ENCODE assay signal across 21 cellular contexts in genomic region chr13:40688781-40689180, GRCh38.
"Had no signal": no experiment of that assay in that cellular context is flagged by ENCODE, and none has a peak within 500 bp of the region (broad histone marks: within the 10 kb centered on the region; RNA-seq: fewer than 3 reads in every experiment).

No MANE protein-coding gene starts in this region.

- H3K9me3 Mint-ChIP-seq: mesothelial cell of epicardium, naive B cell had no signal

- H3K27ac ChIP-seq: coronary artery, dorsolateral prefrontal cortex, esophagus squamous epithelium, gastrocnemius medialis, heart right ventricle, left lung, lower lobe of right lung had no signal

- H3K27me3 ChIP-seq: dorsolateral prefrontal cortex, esophagus squamous epithelium, gastrocnemius medialis, heart right ventricle, left lung had no signal

- H3K4me3 ChIP-seq: coronary artery, dorsolateral prefrontal cortex, esophagus squamous epithelium, gastrocnemius medialis, heart right ventricle, left lung, lower lobe of right lung, mucosa of descending colon had no signal

- H3K27me3 Mint-ChIP-seq: naive B cell had no signal

- H3K4me1 ChIP-seq: esophagus squamous epithelium, gastrocnemius medialis, heart right ventricle, left lung, lower lobe of right lung had no signal

- H3K4me3 Mint-ChIP-seq: mesothelial cell of epicardium, naive B cell had no signal

- H3K36me3 Mint-ChIP-seq: naive B cell had no signal

- H3K9me3 ChIP-seq: esophagus squamous epithelium, gastrocnemius medialis, left lung, lower lobe of right lung, mucosa of descending colon had no signal

- DNase-seq: dermis blood vessel endothelial cell; dorsolateral prefrontal cortex; effector CD4-positive, alpha-beta T cell; effector memory CD4-positive, alpha-beta T cell; esophagus squamous epithelium; foreskin fibroblast; foreskin melanocyte; gastrocnemius medialis; glutamatergic neuron; head of caudate nucleus; heart right ventricle; hippocampal formation; left cardiac atrium; left lung; left ventricle myocardium superior; lower lobe of right lung; mesenchymal stem cell; mucosa of descending colon; naive B cell had no signal

- H3K4me1 Mint-ChIP-seq: mesothelial cell of epicardium, naive B cell had no signal

- ATAC-seq: gastrocnemius medialis, heart right ventricle, left cardiac atrium, left lung, left ventricle myocardium superior, lower lobe of right lung, mucosa of descending colon had no signal

- H3K36me3 ChIP-seq: esophagus squamous epithelium, gastrocnemius medialis, heart right ventricle, left lung, lower lobe of right lung had no signal

- H3K27ac Mint-ChIP-seq: mesothelial cell of epicardium had no signal
